ENCODE assay signal across 8 cellular contexts in the genomic region with DNA sequence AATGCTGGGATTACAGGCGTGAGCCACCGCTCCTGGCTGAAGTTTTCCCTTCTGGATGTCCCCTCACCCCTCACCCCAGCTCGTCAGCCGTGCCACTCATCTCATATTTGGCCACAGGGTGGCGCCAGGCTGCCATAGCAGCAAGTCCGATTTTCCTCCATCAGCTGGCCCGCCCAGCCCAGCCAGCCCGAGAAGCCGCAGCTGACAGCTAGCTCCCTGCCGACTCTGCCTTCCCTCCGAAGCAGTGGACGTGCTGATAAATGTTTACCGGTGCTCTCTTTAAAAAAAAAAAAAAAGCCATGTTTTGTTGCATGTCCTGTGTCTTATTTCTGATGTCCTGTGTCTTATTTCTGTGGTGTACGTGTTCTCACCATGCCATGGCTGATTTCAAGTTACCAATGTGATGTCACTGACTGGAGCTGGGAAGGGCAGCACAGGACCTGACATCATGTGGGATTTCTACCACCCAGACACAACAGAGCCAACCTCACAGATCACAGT. TPM values are rescaled to one million over a fixed set of nuclear protein-coding genes. Genes with fewer than 3 reads are reported as not detected.
DNase-seq lines count a peak whose midpoint lies in the region; ATAC-seq and TF ChIP-seq lines count a peak whose summit lies in the region.

No MANE protein-coding gene starts in this region.

- TF ChIP-seq CTCF in CD8-positive, alpha-beta T cell (IDR thresholded peaks at IDR 0.05) = peak; percentile 73
- peak; percentile 81 for TF ChIP-seq CTCF in Loucy (conservative IDR thresholded peaks at IDR 0.05; ENCODE audit: low read length)
- TF ChIP-seq CTCF in gastroesophageal sphincter (IDR thresholded peaks at IDR 0.05) = peak; percentile 82 to 95 (median 94)
- peak; percentile 91 for TF ChIP-seq CTCF in parathyroid adenoma (IDR thresholded peaks at IDR 0.05)
- peak; percentile 91 for TF ChIP-seq CTCF in thoracic aorta (IDR thresholded peaks at IDR 0.05)

- no peak overlapping the region for H3K4me3 ChIP-seq in CD8-positive, alpha-beta T cell (ENCODE audit: low read depth, low read length)
- H3K4me3 ChIP-seq in Loucy (ENCODE audit: low read length, poor library complexity, severe bottlenecking) (no peak overlapping the region), gastroesophageal sphincter (no peak overlapping the region), parathyroid adenoma (ENCODE audit: low read depth, low read length) (no peak overlapping the region), thoracic aorta (no peak overlapping the region)

- intact Hi-C loops in CD8-positive, alpha-beta T cell (cut with DNase I, micrococcal nuclease) = loop anchor here (1.0 to 2.0 kb wide), 3 partner anchors 107 to 476 kb away; no protein-coding TSS in a partner anchor

- peak overlapping the region; percentile 20 for H3K27ac Mint-ChIP-seq in CD8-positive, alpha-beta T cell

- no peaks in the 10 kb centered on the region for H3K9me3 Mint-ChIP-seq in CD8-positive, alpha-beta T cell

- H3K4me2 ChIP-seq in Loucy (ENCODE audit: low read depth, low read length, poor library complexity, severe bottlenecking) = no peak overlapping the region
- no peak overlapping the region for H3K4me2 ChIP-seq in parathyroid adenoma (ENCODE audit: low read length)

- peak; percentile 43 to 78 (median 73) for DNase-seq in CD8-positive, alpha-beta T cell
- DNase-seq in SK-N-DZ (ENCODE audit: low spot score) (peak; percentile 80), thoracic aorta (ENCODE audit: low spot score) (peak; percentile 68)
- peak; percentile 41 to 70 (median 54) for DNase-seq in activated naive CD4-positive, alpha-beta T cell (lab: John Stamatoyannopoulos, UW)

- peaks cover 10% of the 10 kb centered on the region for H3K4me1 ChIP-seq in CD8-positive, alpha-beta T cell (ENCODE audit: insufficient read depth, low read length)
- H3K4me1 ChIP-seq in Loucy (ENCODE audit: insufficient read depth, low read length, poor library complexity, severe bottlenecking) (no peaks in the 10 kb centered on the region), gastroesophageal sphincter (peaks cover 4 to 88% (median 50%) of the 10 kb centered on the region in 3 donors), parathyroid adenoma (peaks cover 19% of the 10 kb centered on the region), thoracic aorta (ENCODE audit: control insufficient read depth in 1 of 2, low read depth in 2 of 2) (peaks cover 16 to 39% of the 10 kb centered on the region in 2 donors)

- no peaks in the 10 kb centered on the region for H3K79me2 ChIP-seq in Loucy (ENCODE audit: insufficient read depth, low read length)
- no peaks in the 10 kb centered on the region for H3K79me2 ChIP-seq in parathyroid adenoma

- H3K9me3 ChIP-seq in CD8-positive, alpha-beta T cell (ENCODE audit: low read length) = no peaks in the 10 kb centered on the region
- H3K9me3 ChIP-seq in Loucy (ENCODE audit: insufficient read depth, low read depth, low read length) (no peaks in the 10 kb centered on the region), gastroesophageal sphincter (no peaks in the 10 kb centered on the region), parathyroid adenoma (ENCODE audit: control insufficient read depth, low read length) (no peaks in the 10 kb centered on the region), thoracic aorta (no peaks in the 10 kb centered on the region)

- H3K27ac ChIP-seq in CD8-positive, alpha-beta T cell (ENCODE audit: low read depth, low read length) = no peak overlapping the region
- H3K27ac ChIP-seq in gastroesophageal sphincter (peak overlapping the region in 3 of 4 donors; percentile 12 to 73 (median 58)), parathyroid adenoma (no peak overlapping the region), thoracic aorta (no peak overlapping the region)

- H3K36me3 ChIP-seq in CD8-positive, alpha-beta T cell (ENCODE audit: insufficient read depth, low read length) = no peaks in the 10 kb centered on the region
- H3K36me3 ChIP-seq in Loucy (ENCODE audit: insufficient read depth, low read length) = peaks cover 25% of the 10 kb centered on the region; the same call in 1 of the 2 replicates
- peaks cover 0 to 27% of the 10 kb centered on the region in 2 donors for H3K36me3 ChIP-seq in gastroesophageal sphincter
- no peaks in the 10 kb centered on the region for H3K36me3 ChIP-seq in parathyroid adenoma (ENCODE audit: control insufficient read depth, insufficient read depth, low read length)
- H3K36me3 ChIP-seq in thoracic aorta = peaks cover 6% of the 10 kb centered on the region

- H2AFZ ChIP-seq in Loucy (ENCODE audit: low read length) (no peak overlapping the region), parathyroid adenoma (no peak overlapping the region)

- no peaks in the 10 kb centered on the region for H3F3A ChIP-seq in Loucy (ENCODE audit: low read depth)

- H3K9ac ChIP-seq in Loucy (ENCODE audit: low read depth, low read length, poor library complexity, severe bottlenecking) = no peak overlapping the region
- no peak overlapping the region for H3K9ac ChIP-seq in parathyroid adenoma

- H3K27me3 ChIP-seq in CD8-positive, alpha-beta T cell (ENCODE audit: insufficient read depth, low read length) = no peaks in the 10 kb centered on the region
- no peaks in the 10 kb centered on the region for H3K27me3 ChIP-seq in Loucy (ENCODE audit: insufficient read depth, low read length, poor library complexity, severe bottlenecking)
- H3K27me3 ChIP-seq in gastroesophageal sphincter = no peaks in the 10 kb centered on the region
- H3K27me3 ChIP-seq in parathyroid adenoma (ENCODE audit: control insufficient read depth, insufficient read depth, low read length) = no peaks in the 10 kb centered on the region
- no peaks in the 10 kb centered on the region for H3K27me3 ChIP-seq in thoracic aorta (replicated peaks; ENCODE audit: insufficient read depth)

- TF ChIP-seq POLR2A in gastroesophageal sphincter (IDR thresholded peaks at IDR 0.05) = no peak

- peaks cover 12% of the 10 kb centered on the region for H3K4me1 Mint-ChIP-seq in CD8-positive, alpha-beta T cell (ENCODE audit: low read depth)

- WGBS in gastroesophageal sphincter (ENCODE audit: low coverage in 1 of 2), 2 donors = 0 to 7% methylated on average over 5 to 10 of the region's 14 CpGs

- H3K9me2 ChIP-seq in Loucy (replicated peaks; ENCODE audit: low read depth, low read length) = no peaks in the 10 kb centered on the region

- CTCF ChIA-PET in CD8-positive, alpha-beta T cell (lab: Charles Lee) = interaction anchor here (0.5 to 14.5 kb wide), 23 partner anchors 9 to 480 kb away, joined by 3 to 337 read pairs (median 4); partner anchors contain the start of genes HBEGF and SLC4A9

- peaks cover 23% of the 10 kb centered on the region for H3K36me3 Mint-ChIP-seq in CD8-positive, alpha-beta T cell

- no peak for TF ChIP-seq EP300 in gastroesophageal sphincter (IDR thresholded peaks at IDR 0.05)

- POLR2A ChIA-PET in CD8-positive, alpha-beta T cell (lab: Charles Lee) = interaction anchor here (0.7 to 0.8 kb wide), 2 partner anchors 38 to 102 kb away, joined by 3 read pairs; partner anchors contain the start of gene HBEGF

- no peaks in the 10 kb centered on the region for H4K20me1 ChIP-seq in Loucy (ENCODE audit: insufficient read depth, low read length, poor library complexity, severe bottlenecking)

- no peak overlapping the region for H3K4me3 Mint-ChIP-seq in CD8-positive, alpha-beta T cell

- ATAC-seq in CD8-positive, alpha-beta T cell = peak; percentile 76
- ATAC-seq in GM21423 (IDR thresholded peaks at IDR 0.05; ENCODE audit: unreplicated experiment) (peak; percentile 58), gastroesophageal sphincter (peak; percentile 60), thoracic aorta (ENCODE audit: insufficient number of reproducible peaks, low FRiP score, low read depth) (no peak)

- no peaks in the 10 kb centered on the region for H3K27me3 Mint-ChIP-seq in CD8-positive, alpha-beta T cell (ENCODE audit: low read depth)

RNA-seq across cellular contexts. Expression of gene PFDN1, which starts 58.3 kb away (rescaled TPM):
- 10 to 100 TPM; 28.4 to 30.5 TPM for total RNA-seq in CD8-positive, alpha-beta T cell
- polyA plus RNA-seq in SK-N-DZ (2014; cell fraction: cytosol; rRNA removed) = 95.2 and 109 TPM in 2 replicates
- polyA plus RNA-seq in SK-N-DZ (2014; cell fraction: nucleus; rRNA removed) = 47.4 and 63.7 TPM in 2 replicates
- total RNA-seq in gastroesophageal sphincter = 10 to 100 TPM; 66.1 to 99.7 (median 92.8) TPM
- 10 to 100 TPM; 62.5 to 72.2 TPM for total RNA-seq in thoracic aorta

Comparison
In these comparisons a context has a peak if more than half of its experiments do, and no peak if none do; other contexts are left out.
1. H3K27ac ChIP-seq: peak in gastroesophageal sphincter (3 of 4); none in CD8-positive, alpha-beta T cell (single experiment), parathyroid adenoma (single experiment) and thoracic aorta (0 of 2).
2. Peak in every context shown above with its lines, with median percentiles within 50 percentile points of each other: DNase-seq and CTCF ChIP-seq.